10 cellular contexts compared by ENCODE assay signal in the genomic region with DNA sequence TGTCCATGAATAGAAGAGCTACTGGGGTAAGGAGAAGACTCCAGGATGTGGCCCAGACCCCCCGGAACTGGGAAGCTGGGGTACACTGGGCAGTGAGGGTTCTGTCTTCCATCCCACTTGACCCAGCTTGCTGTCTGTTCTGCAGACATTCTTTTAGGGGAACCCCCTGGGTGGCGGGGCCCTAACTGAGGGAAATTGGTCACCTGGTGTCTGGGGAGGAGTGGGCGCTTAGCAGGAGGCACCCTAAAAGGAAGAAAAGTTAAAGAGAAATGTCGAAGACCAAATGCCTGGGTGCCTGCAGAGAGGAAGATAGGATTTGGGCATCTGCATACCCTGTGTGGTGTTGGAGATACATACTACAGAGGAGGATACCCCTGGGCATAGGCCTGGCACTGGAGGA. TPM values are rescaled to one million over a fixed set of nuclear protein-coding genes. Genes with fewer than 3 reads are reported as not detected.
A peak's percentile ranks its signal among the peaks of the same experiment; 100 is the strongest.
DNase-seq lines count a peak whose midpoint lies in the region; ATAC-seq, FAIRE-seq and TF ChIP-seq lines count a peak whose summit lies in the region.
"Had no signal": no experiment of that assay in that cellular context is flagged by ENCODE, and none has a peak within 500 bp of the region (broad histone marks: within the 10 kb centered on the region; RNA-seq: fewer than 3 reads in every experiment).

No MANE protein-coding gene starts in this region.

- BruUV-seq in Calu3 (replicated peaks; lab: Mats Ljungman, UMichigan) = no TSS peak
- BruUV-seq in PC-9 (replicated peaks; lab: Mats Ljungman, UMichigan) = TSS peak; percentile 30

- ATAC-seq in pancreas = no peak
- no peak for ATAC-seq in HG02610 (IDR thresholded peaks at IDR 0.05; ENCODE audit: unreplicated experiment)

- H3K27ac ChIP-seq in PC-9 = peak overlapping the region; percentile 54
- no peak overlapping the region for H3K27ac ChIP-seq in pancreas

- no peak for DNase-seq in Calu3
- no peak for DNase-seq in PC-9
- no peak for DNase-seq in epithelial cell of proximal tubule (ENCODE audit: low read depth)
- DNase-seq in pancreas = no peak
- no peak for DNase-seq in COLO829 (ENCODE audit: low spot score)
- no peak for DNase-seq in GM13976 (ENCODE audit: low spot score)
- no peak for DNase-seq in EL
- DNase-seq: NCI-H2227 treated with DMSO at 0.1 percent for 48 hours had no signal

- H3K36me3 ChIP-seq in PC-9 (ENCODE audit: low read depth) (peaks cover 13% of the 10 kb centered on the region), pancreas (peaks cover 0 to 6% (median 0%) of the 10 kb centered on the region in 3 donors)

- no peaks in the 10 kb centered on the region for H3K27me3 Mint-ChIP-seq in Calu3 (ENCODE audit: unreplicated experiment)

- peak overlapping the region; percentile 76; the same call in 1 of the 2 replicates for H2AFZ ChIP-seq in PC-9

- peaks cover 41% of the 10 kb centered on the region for H3K36me3 Mint-ChIP-seq in Calu3 (ENCODE audit: insufficient read depth, unreplicated experiment)

- no peak for FAIRE-seq in pancreas (lab: Jason Lieb, UNC)

- H3K9me2 ChIP-seq in PC-9 (ENCODE audit: insufficient read depth) = no peaks in the 10 kb centered on the region

- H3K4me2 ChIP-seq in PC-9 = peak overlapping the region; percentile 97

- in situ Hi-C loops in GM13976 (cut with MboI; ENCODE audit: low sequenced_read_pairs, unreplicated experiment) = no loop called here

- peaks cover 50% of the 10 kb centered on the region for H3K4me1 ChIP-seq in PC-9 (replicated peaks; ENCODE audit: insufficient read depth)
- no peaks in the 10 kb centered on the region for H3K4me1 ChIP-seq in pancreas

- TF ChIP-seq CTCF in Calu3 (IDR thresholded peaks at IDR 0.05; ENCODE audit: unreplicated experiment) = no peak
- TF ChIP-seq CTCF in PC-9 (conservative IDR thresholded peaks at IDR 0.05) = no peak
- no peak for TF ChIP-seq CTCF in epithelial cell of proximal tubule (conservative IDR thresholded peaks at IDR 0.05; ENCODE audit: low read depth, low read length)
- no peak for TF ChIP-seq CTCF in pancreas (IDR thresholded peaks at IDR 0.05)
- TF ChIP-seq CTCF in GM13976 (IDR thresholded peaks at IDR 0.05; ENCODE audit: borderline replicate concordance, control extremely low read depth, extremely low read depth, insufficient read depth, missing control alignments) = no peak

- CTCF ChIA-PET in Calu3 (lab: Charles Lee) (interaction anchor here (0.6 kb wide), 1 partner anchor 318 kb away, joined by 3 read pairs; no protein-coding TSS in a partner anchor), PC-9 (lab: Charles Lee) (interaction anchor here (0.6 kb wide), 1 partner anchor 1027 kb away, joined by 4 read pairs; no protein-coding TSS in a partner anchor)

- H3K27me3 ChIP-seq in PC-9 (ENCODE audit: insufficient read depth, low read depth) = no peaks in the 10 kb centered on the region
- no peaks in the 10 kb centered on the region for H3K27me3 ChIP-seq in pancreas

- H3K4me1 Mint-ChIP-seq in Calu3 (ENCODE audit: low read depth, unreplicated experiment) = peaks cover 7% of the 10 kb centered on the region

- intact Hi-C loops in Calu3 (cut with micrococcal nuclease; ENCODE audit: unreplicated experiment) = no loop called here
- intact Hi-C loops in PC-9 (cut with micrococcal nuclease; ENCODE audit: unreplicated experiment) = no loop called here
- intact Hi-C loops in pancreas (cut with DNase I) = no loop called here

- POLR2A ChIA-PET in PC-9 (lab: Charles Lee; ENCODE audit: unreplicated experiment) = interaction anchor here (0.5 to 0.6 kb wide), 2 partner anchors 45 to 55 kb away, joined by 3 to 5 read pairs; no protein-coding TSS in a partner anchor

- no peaks in the 10 kb centered on the region for H3K9me3 Mint-ChIP-seq in Calu3 (ENCODE audit: low read depth, unreplicated experiment)

- peak overlapping the region; percentile 28 for H3K27ac Mint-ChIP-seq in Calu3 (ENCODE audit: unreplicated experiment)

- peaks cover 40% of the 10 kb centered on the region for H3K79me2 ChIP-seq in PC-9 (ENCODE audit: low read depth)

- peaks cover 36% of the 10 kb centered on the region for H3F3A ChIP-seq in PC-9 (ENCODE audit: insufficient read depth, low read depth)

- H3K9me3 ChIP-seq in PC-9 (ENCODE audit: insufficient read depth, low read depth) = no peaks in the 10 kb centered on the region
- no peaks in the 10 kb centered on the region for H3K9me3 ChIP-seq in pancreas

- 34 to 44% methylated on average over 4 of the region's 4 CpGs for WGBS in pancreas, 2 donors

- H4K20me1 ChIP-seq in PC-9 (ENCODE audit: insufficient read depth) = no peaks in the 10 kb centered on the region

- peak overlapping the region; percentile 58 for H3K4me3 Mint-ChIP-seq in Calu3 (ENCODE audit: low read depth, unreplicated experiment)

- H3K4me3 ChIP-seq in PC-9 (peak overlapping the region; percentile 84), epithelial cell of proximal tubule (ENCODE audit: low read depth, low read length) (peak overlapping the region; percentile 96), pancreas (peak overlapping the region in 3 of 4 donors; percentile 63 to 95 (median 83))

RNA-seq across cellular contexts. Expression of a gene that starts 1.0 kb away (rescaled TPM):
- 45.6 and 61.6 TPM in 2 replicates for total RNA-seq in Calu3 (2022)
- total RNA-seq in PC-9 (2021) = 227 and 308 TPM in 2 replicates
- total RNA-seq in epithelial cell of proximal tubule = 178 and 190 TPM in 2 replicates
- total RNA-seq in pancreas = 10 to 100 TPM; 12.0 to 23.1 (median 15.6) TPM
- polyA plus RNA-seq in pancreas = 10 to 100 TPM; 30.4 to 34.7 TPM

RNA-seq across cellular contexts. Expression of a gene that starts 10.1 kb away (rescaled TPM):
- total RNA-seq in Calu3 (2022) (0.14 and 0.81 TPM in 2 replicates), PC-9 (2021) (2.1 and 2.3 TPM in 2 replicates), epithelial cell of proximal tubule (1.4 and 20.9 TPM in 2 replicates), pancreas (10 to 100 TPM in 3 of 6 donors, 1 to 10 TPM in 3; 1.3 to 38.0 (median 18.5) TPM)
- 10 to 100 TPM; 15.7 to 82.7 TPM for polyA plus RNA-seq in pancreas
- total RNA-seq: esophagus mucosa had no signal

RNA-seq across cellular contexts. Expression of a gene that starts 24.8 kb away (rescaled TPM):
- total RNA-seq in Calu3 (2022) (not detected in 2 replicates), PC-9 (2021) (not detected in 2 replicates), epithelial cell of proximal tubule (0.12 TPM in 1 of 2 replicates, not detected in the other), pancreas (1 to 10 TPM in 1 of 6 donors, under 1 TPM in 4, not detected in 1; 0.19 to 1.3 (median 0.43) TPM)
- 1 to 10 TPM; 1.3 to 3.6 TPM for polyA plus RNA-seq in pancreas
- total RNA-seq: esophagus mucosa had no signal

RNA-seq across cellular contexts. Expression of a gene that starts 28.4 kb away (rescaled TPM):
- total RNA-seq in Calu3 (2022) (1.1 and 1.8 TPM in 2 replicates), PC-9 (2021) (36.2 and 45.8 TPM in 2 replicates), epithelial cell of proximal tubule (160 and 249 TPM in 2 replicates), pancreas (10 to 100 TPM in 1 of 6 donors, 1 to 10 TPM in 4, under 1 TPM in 1; 0.98 to 14.5 (median 3.7) TPM)
- polyA plus RNA-seq in pancreas = 1 to 10 TPM; 1.9 to 5.2 TPM

RNA-seq across cellular contexts. Expression of a gene that starts 45.5 kb away (rescaled TPM):
- total RNA-seq in Calu3 (2022) = not detected in 2 replicates
- not detected in 2 replicates for total RNA-seq in PC-9 (2021)
- total RNA-seq in epithelial cell of proximal tubule = not detected in 2 replicates
- total RNA-seq in pancreas = not detected
- not detected for polyA plus RNA-seq in pancreas
- total RNA-seq: esophagus mucosa had no signal
